In genomic region chr16:80576343-80576912, GRCh38 we compare ENCODE assay signal across 29 cellular contexts. TPM values are rescaled to one million over a fixed set of nuclear protein-coding genes. Genes with fewer than 3 reads are reported as not detected.
"Had no signal": no experiment of that assay in that cellular context is flagged by ENCODE, and none has a peak within 500 bp of the region (broad histone marks: within the 10 kb centered on the region; RNA-seq: fewer than 3 reads in every experiment).

No MANE protein-coding gene starts in this region.

- H3K4me1 ChIP-seq: left lung, lower lobe of right lung, prostate gland, sigmoid colon, tibial nerve had no signal

- H3K36me3 ChIP-seq: left lung, lower lobe of right lung, pancreas, prostate gland, sigmoid colon, spleen, tibial nerve, upper lobe of left lung had no signal

- ATAC-seq: left colon; left lung; lower lobe of right lung; naive thymus-derived CD8-positive, alpha-beta T cell; right cardiac atrium; stimulated activated memory B cell treated with anti-CD40 and anti-IgM and Interleukin-4, amounts not matched to agents 10 μg/mL and 1 μg/mL and 100 μg/mL, for 72 hours; stimulated activated naive CD8-positive, alpha-beta T cell treated with anti-CD3 and anti-CD28 coated beads, Interleukin-15, amount 100 ng/mL, for 72 hours had no signal

- H3K27me3 ChIP-seq: left lung, pancreas, sigmoid colon, spleen, tibial nerve, upper lobe of left lung had no signal

- FAIRE-seq: islet of Langerhans, kidney, pancreas, small intestine had no signal

- H3K27ac ChIP-seq: left lung, lower lobe of right lung, pancreas, prostate gland, sigmoid colon, spleen, tibial nerve, upper lobe of left lung had no signal

- H3K9me3 ChIP-seq: left lung, lower lobe of right lung, pancreas, prostate gland, sigmoid colon had no signal

- H3K4me3 ChIP-seq: left lung, lower lobe of right lung, pancreas, prostate gland, sigmoid colon, spleen, tibial nerve, upper lobe of left lung had no signal

- DNase-seq: hypothalamus; immature natural killer cell; kidney; left colon; left lung; lower lobe of right lung; mammary epithelial cell; mesenchymal stem cell; naive thymus-derived CD8-positive, alpha-beta T cell; nucleus accumbens; pancreas; posterior cingulate gyrus; retina; right cardiac atrium; sigmoid colon; small intestine; spleen; stimulated activated CD4-positive, alpha-beta T cell treated with anti-CD3 and anti-CD28 coated beads, Interleukin-4, amount 100 ng/mL, for 24 hours; stimulated activated naive CD4-positive, alpha-beta T cell treated with Interleukin-2 at 50 U/mL for 16 hours; stimulated activated naive CD8-positive, alpha-beta T cell treated with anti-CD3 and anti-CD28 coated beads, Interleukin-15, amount 100 ng/mL, for 72 hours; substantia nigra; upper lobe of left lung had no signal

RNA-seq across cellular contexts. Expression of gene DYNLRB2, which starts 35.6 kb away (rescaled TPM):
- total RNA-seq: liver, neural crest cell, osteoblast had no signal
- polyA plus RNA-seq: mammary epithelial cell, right cardiac atrium had no signal
